ENCODE assay signal across 1 cellular context in the genomic region with DNA sequence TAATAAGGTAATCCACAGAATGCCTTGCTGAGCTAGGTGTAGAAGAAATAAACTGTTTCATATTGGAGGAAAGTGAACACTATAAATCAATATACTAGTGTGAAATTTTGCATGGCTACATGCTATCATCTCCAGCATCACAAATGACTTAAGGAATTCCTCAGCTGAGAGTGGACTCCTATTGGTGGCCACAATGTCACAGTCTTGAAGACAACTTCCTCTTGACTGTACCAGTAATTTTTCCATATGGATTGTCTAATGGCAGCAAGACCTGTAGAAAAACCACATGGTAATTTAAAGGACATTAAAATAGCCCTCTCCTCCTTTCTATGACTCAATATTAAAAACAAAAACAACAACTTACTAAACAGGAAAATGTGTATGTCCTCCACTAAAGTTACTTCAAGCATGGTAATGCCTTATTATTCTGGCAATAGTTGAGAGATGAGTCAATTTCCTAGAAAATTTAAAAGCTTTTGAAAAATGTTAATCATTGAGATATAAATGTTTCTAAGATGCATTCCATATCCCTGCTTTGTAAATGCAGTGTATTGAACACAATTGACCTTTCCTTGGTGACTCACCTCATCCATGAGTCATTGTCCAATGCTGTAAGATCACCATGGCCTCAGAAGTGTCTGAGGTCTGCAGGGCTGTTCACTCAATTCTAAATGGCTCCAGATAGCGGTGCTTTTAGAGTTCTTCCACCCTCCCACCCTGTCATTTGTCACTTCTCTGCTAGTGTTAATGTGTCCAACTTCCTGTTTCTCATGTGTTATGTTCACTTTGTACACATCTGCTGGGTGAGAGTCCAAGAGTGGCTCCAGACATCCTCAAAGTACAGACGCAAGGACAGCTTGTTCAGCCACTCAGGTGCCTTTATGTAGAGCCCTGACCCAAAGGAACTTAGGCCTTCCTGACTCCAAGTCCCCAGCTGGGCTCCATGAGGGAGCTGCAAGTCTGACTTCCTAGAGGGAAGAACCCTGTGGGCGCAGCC.
TF ChIP-seq lines count a peak whose summit lies in the region.

No MANE protein-coding gene starts in this region.

TF ChIP-seq in HCT116, 20 proteins besides CTCF, POLR2A, EP300 and RAD21 (continued from another document):
- TF ChIP-seq FOSL1 (IDR thresholded peaks at IDR 0.05; ENCODE audit: low read depth), result peak; percentile 100
- TF ChIP-seq CBX3 (IDR thresholded peaks at IDR 0.05; ENCODE audit: low read depth), result peak; percentile 91
- TF ChIP-seq, protein P1, sequence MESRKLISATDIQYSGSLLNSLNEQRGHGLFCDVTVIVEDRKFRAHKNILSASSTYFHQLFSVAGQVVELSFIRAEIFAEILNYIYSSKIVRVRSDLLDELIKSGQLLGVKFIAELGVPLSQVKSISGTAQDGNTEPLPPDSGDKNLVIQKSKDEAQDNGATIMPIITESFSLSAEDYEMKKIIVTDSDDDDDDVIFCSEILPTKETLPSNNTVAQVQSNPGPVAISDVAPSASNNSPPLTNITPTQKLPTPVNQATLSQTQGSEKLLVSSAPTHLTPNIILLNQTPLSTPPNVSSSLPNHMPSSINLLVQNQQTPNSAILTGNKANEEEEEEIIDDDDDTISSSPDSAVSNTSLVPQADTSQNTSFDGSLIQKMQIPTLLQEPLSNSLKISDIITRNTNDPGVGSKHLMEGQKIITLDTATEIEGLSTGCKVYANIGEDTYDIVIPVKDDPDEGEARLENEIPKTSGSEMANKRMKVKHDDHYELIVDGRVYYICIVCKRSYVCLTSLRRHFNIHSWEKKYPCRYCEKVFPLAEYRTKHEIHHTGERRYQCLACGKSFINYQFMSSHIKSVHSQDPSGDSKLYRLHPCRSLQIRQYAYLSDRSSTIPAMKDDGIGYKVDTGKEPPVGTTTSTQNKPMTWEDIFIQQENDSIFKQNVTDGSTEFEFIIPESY (IDR thresholded peaks at IDR 0.05; ENCODE audit: extremely low read depth, insufficient replicate concordance, low read length), result no peak
- peak; percentile 99 for TF ChIP-seq TCF7L2 (IDR thresholded peaks at IDR 0.05; ENCODE audit: borderline replicate concordance, extremely low read depth, insufficient read depth, insufficient read length)
- TF ChIP-seq EZH2 (IDR thresholded peaks at IDR 0.05), result no peak
- TF ChIP-seq POLR2AphosphoS5 (IDR thresholded peaks at IDR 0.05; ENCODE audit: low read depth, low read length), result peak; percentile 81; the same call in 1 of the 2 replicates
- no peak for TF ChIP-seq EGR1 (IDR thresholded peaks at IDR 0.05; ENCODE audit: low read depth)
- TF ChIP-seq, protein P2, sequence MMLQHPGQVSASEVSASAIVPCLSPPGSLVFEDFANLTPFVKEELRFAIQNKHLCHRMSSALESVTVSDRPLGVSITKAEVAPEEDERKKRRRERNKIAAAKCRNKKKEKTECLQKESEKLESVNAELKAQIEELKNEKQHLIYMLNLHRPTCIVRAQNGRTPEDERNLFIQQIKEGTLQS (IDR thresholded peaks at IDR 0.05), result peak; percentile 88
- TF ChIP-seq YY1 (IDR thresholded peaks at IDR 0.05; ENCODE audit: extremely low read depth, insufficient replicate concordance, low read depth, low read length), result peak; percentile 76
- no peak for TF ChIP-seq EZH2phosphoT487 (IDR thresholded peaks at IDR 0.05; ENCODE audit: borderline replicate concordance)
- TF ChIP-seq ELF1 (IDR thresholded peaks at IDR 0.05; ENCODE audit: borderline replicate concordance, low read depth), result peak; percentile 36; the same call in 1 of the 2 replicates
